ENCODE assay signal across 12 cellular contexts in the genomic region with DNA sequence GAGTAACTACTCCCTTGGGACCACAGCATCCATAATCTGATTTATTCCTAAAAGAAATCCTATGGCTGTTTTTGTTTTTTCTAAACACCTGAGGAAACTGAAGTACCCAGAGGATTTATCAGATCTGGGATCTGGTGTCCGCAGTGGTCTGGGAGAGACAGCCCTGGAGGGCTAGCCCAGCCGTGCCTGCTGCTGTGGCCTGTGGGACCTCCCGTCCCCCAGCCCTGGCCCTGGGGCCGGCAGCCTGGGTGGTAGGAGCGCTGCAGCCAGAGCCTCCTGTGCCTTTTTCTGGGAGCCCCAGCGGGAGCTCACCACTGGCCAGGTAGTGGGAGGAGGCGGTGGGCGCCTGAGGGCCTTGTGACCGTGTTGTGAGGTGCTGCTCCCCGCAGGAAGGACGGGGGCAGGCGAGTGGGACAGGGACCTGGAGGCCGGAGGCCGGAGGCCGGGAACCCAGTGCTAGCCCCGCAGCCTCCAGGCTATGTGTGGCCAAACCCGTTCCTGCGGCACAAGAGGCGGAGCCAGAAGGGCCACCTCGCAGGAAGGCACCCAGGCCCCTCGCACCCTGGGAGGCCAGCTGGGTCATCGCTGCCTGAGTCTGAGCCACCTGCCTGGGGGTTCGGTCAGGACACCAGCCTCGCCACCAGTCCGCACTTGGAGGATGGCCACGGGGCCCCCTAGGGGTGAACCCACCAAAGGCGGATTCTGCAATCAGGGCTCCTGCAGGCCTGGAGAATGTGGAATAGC. TPM values are rescaled to one million over a fixed set of nuclear protein-coding genes. Genes with fewer than 3 reads are reported as not detected.
DNase-seq lines count a peak whose midpoint lies in the region; ATAC-seq and TF ChIP-seq lines count a peak whose summit lies in the region.
"Had no signal": no experiment of that assay in that cellular context is flagged by ENCODE, and none has a peak within 500 bp of the region (broad histone marks: within the 10 kb centered on the region; RNA-seq: fewer than 3 reads in every experiment).

No MANE protein-coding gene starts in this region.

- peak overlapping the region; percentile 46 for H3K27ac Mint-ChIP-seq in neural progenitor cell

- H4K20me1 ChIP-seq in neural progenitor cell (ENCODE audit: low read depth), result no peaks in the 10 kb centered on the region

- DNase-seq in cardiac muscle cell (ENCODE audit: low read depth in 1 of 2, low spot score in 1 of 2) (no peak), Right ventricle myocardium inferior (ENCODE audit: missing footprints) (no peak), epithelial cell of proximal tubule (ENCODE audit: low read depth) (no peak), neural progenitor cell (ENCODE audit: low spot score) (no peak), vagina (ENCODE audit: extremely low spot score in 2 of 2) (no peak), NCI-H446 treated with DMSO at 0.1 percent for 48 hours (lab: John Stamatoyannopoulos, UW) (no peak)
- DNase-seq in effector CD8-positive, alpha-beta T cell (lab: John Stamatoyannopoulos, UW), result no peak
- DNase-seq: DND-41; effector CD4-positive, alpha-beta T cell; OCI-M1 had no signal

- H3K4me3 ChIP-seq in cardiac muscle cell (no peak overlapping the region), epithelial cell of proximal tubule (ENCODE audit: low read depth, low read length) (no peak overlapping the region), neural progenitor cell (no peak overlapping the region), vagina (no peak overlapping the region)
- H3K4me3 ChIP-seq: A549 had no signal

- intact Hi-C loops in Right ventricle myocardium inferior (cut with DNase I) (no loop called here), vagina (cut with DNase I) (loop anchor here (5.0 kb wide), 1 partner anchor 83 kb away; no protein-coding TSS in a partner anchor)

- TF ChIP-seq CTCF in cardiac muscle cell (IDR thresholded peaks at IDR 0.05; ENCODE audit: low read depth, low read length), result peak; percentile 15
- peak; percentile 14 for TF ChIP-seq CTCF in epithelial cell of proximal tubule (conservative IDR thresholded peaks at IDR 0.05; ENCODE audit: low read depth, low read length)
- peak; percentile 29 for TF ChIP-seq CTCF in neural progenitor cell (IDR thresholded peaks at IDR 0.05)
- TF ChIP-seq CTCF in vagina (IDR thresholded peaks at IDR 0.05), result no peak

- H3K36me3 ChIP-seq in cardiac muscle cell (peaks cover 5% of the 10 kb centered on the region), neural progenitor cell (no peaks in the 10 kb centered on the region), vagina (peaks cover 0 to 11% of the 10 kb centered on the region in 2 donors)

- H3K9ac ChIP-seq in neural progenitor cell, result no peak overlapping the region

- H3K4me2 ChIP-seq in neural progenitor cell, result peak overlapping the region; percentile 29
- H3K4me2 ChIP-seq: A549 had no signal

- peaks cover 9% of the 10 kb centered on the region for H3K36me3 Mint-ChIP-seq in neural progenitor cell

- no peaks in the 10 kb centered on the region for H3K27me3 Mint-ChIP-seq in neural progenitor cell (ENCODE audit: insufficient read depth, low read depth)

- H3K9me3 Mint-ChIP-seq in neural progenitor cell, result no peaks in the 10 kb centered on the region

- H3K4me1 Mint-ChIP-seq in neural progenitor cell, result peaks cover 28% of the 10 kb centered on the region

- no peak overlapping the region for H3K4me3 Mint-ChIP-seq in neural progenitor cell

- H3K4me1 ChIP-seq in cardiac muscle cell (ENCODE audit: low read depth) (peaks cover 12% of the 10 kb centered on the region), neural progenitor cell (peaks cover 25% of the 10 kb centered on the region), vagina (peaks cover 47% of the 10 kb centered on the region)

- TF ChIP-seq POLR2A in vagina (IDR thresholded peaks at IDR 0.05), result no peak

- H3K27ac ChIP-seq in cardiac muscle cell (peak overlapping the region; percentile 74), neural progenitor cell (peak overlapping the region; percentile 20), vagina (peak overlapping the region; percentile 85)
- H3K27ac ChIP-seq: A549 had no signal

- peaks cover 20% of the 10 kb centered on the region for H3F3A ChIP-seq in neural progenitor cell (ENCODE audit: low read depth)

- H2AFZ ChIP-seq in neural progenitor cell (replicated peaks), result no peak overlapping the region

- ATAC-seq in Right ventricle myocardium inferior (no peak), HG03108 (IDR thresholded peaks at IDR 0.05; ENCODE audit: unreplicated experiment) (no peak)
- ATAC-seq: A549 had no signal

- H3K9me3 ChIP-seq in cardiac muscle cell (ENCODE audit: low read depth), result no peaks in the 10 kb centered on the region
- no peaks in the 10 kb centered on the region for H3K9me3 ChIP-seq in neural progenitor cell (ENCODE audit: low read depth)
- no peaks in the 10 kb centered on the region for H3K9me3 ChIP-seq in vagina
- H3K9me3 ChIP-seq: A549 had no signal

- H3K27me3 ChIP-seq in cardiac muscle cell, result no peaks in the 10 kb centered on the region
- H3K27me3 ChIP-seq in neural progenitor cell, result no peaks in the 10 kb centered on the region
- no peaks in the 10 kb centered on the region for H3K27me3 ChIP-seq in vagina

- H3K79me2 ChIP-seq in neural progenitor cell (ENCODE audit: low read depth), result no peaks in the 10 kb centered on the region

RNA-seq across cellular contexts. Expression of gene C11orf96, which starts 18.2 kb away (rescaled TPM):
- total RNA-seq in cardiac muscle cell (48.6 and 79.6 TPM in 2 replicates), Right ventricle myocardium inferior (19.8 TPM), epithelial cell of proximal tubule (0.46 TPM in 1 of 2 replicates, not detected in the other), neural progenitor cell (ENCODE audit: low replicate concordance) (0.32 and 5.4 TPM in 2 replicates), vagina (202 TPM)
- 7.1 and 14.5 TPM in 2 replicates for polyA plus RNA-seq in cardiac muscle cell

RNA-seq across cellular contexts. Expression of gene ALKBH3, which starts 43.7 kb away (rescaled TPM):
- total RNA-seq in cardiac muscle cell (26.4 and 31.0 TPM in 2 replicates), Right ventricle myocardium inferior (14.2 TPM), epithelial cell of proximal tubule (27.3 and 36.8 TPM in 2 replicates), neural progenitor cell (ENCODE audit: low replicate concordance) (21.7 and 37.4 TPM in 2 replicates), vagina (33.4 TPM)
- 25.0 and 27.9 TPM in 2 replicates for polyA plus RNA-seq in cardiac muscle cell

Comparison
In these comparisons a context has a peak if more than half of its experiments do, and no peak if none do; other contexts are left out.
1. H3K27ac ChIP-seq: peak in every context shown above with its lines; median percentile 85 in vagina; 74 in cardiac muscle cell; 20 in neural progenitor cell.
2. CTCF ChIP-seq: peak in cardiac muscle cell (single experiment), epithelial cell of proximal tubule (single experiment) and neural progenitor cell (single experiment); none in vagina (0 of 3).